ENCODE assay signal across 11 cellular contexts in genomic region chr2:59276033-59276432, GRCh38.
DNase-seq lines count a peak whose midpoint lies in the region; TF ChIP-seq lines count a peak whose summit lies in the region.
"Had no signal": no experiment of that assay in that cellular context is flagged by ENCODE, and none has a peak within 500 bp of the region (broad histone marks: within the 10 kb centered on the region; RNA-seq: fewer than 3 reads in every experiment).

No MANE protein-coding gene starts in this region.

- TF ChIP-seq CTCF in BJ (IDR thresholded peaks at IDR 0.05; ENCODE audit: insufficient read depth, low read depth, low read length) = peak; percentile 25; the same call in 1 of the 2 replicates
- TF ChIP-seq CTCF in GM13976 (IDR thresholded peaks at IDR 0.05; ENCODE audit: borderline replicate concordance, control extremely low read depth, extremely low read depth, insufficient read depth, missing control alignments) = peak; percentile 14
- peak; percentile 22; the same call in 1 of the 2 replicates for TF ChIP-seq CTCF in LNCaP clone FGC (IDR thresholded peaks at IDR 0.05; ENCODE audit: control insufficient read depth, extremely low read depth, insufficient read depth)

- H3K36me3 ChIP-seq in BJ (ENCODE audit: control insufficient read depth, insufficient read depth, low read length) = no peaks in the 10 kb centered on the region

- H3K4me3 ChIP-seq in BJ (ENCODE audit: low read depth, low read length) (no peak overlapping the region), LNCaP clone FGC (ENCODE audit: low read depth, low read length) (no peak overlapping the region)

- intact Hi-C loops in posterior cingulate gyrus (cut with DNase I) = no loop called here

- TF ChIP-seq POLR2A in erythroblast (IDR thresholded peaks at IDR 0.05; ENCODE audit: low read length) = no peak

- CTCF ChIA-PET in BJ (lab: Yijun Ruan, JAX) = interaction anchor here (0.6 kb wide), 1 partner anchor 8 kb away, joined by 3 read pairs; no protein-coding TSS in a partner anchor

- DNase-seq in BJ (ENCODE audit: low read depth) (no peak), GM13976 (ENCODE audit: low spot score) (no peak), LNCaP clone FGC (ENCODE audit: low read depth) (no peak), erythroblast (lab: John Stamatoyannopoulos, UW) (peak; percentile 14 to 50), posterior cingulate gyrus (no peak), foreskin melanocyte (no peak), RKO (ENCODE audit: low spot score) (no peak)
- DNase-seq in central memory CD4-positive, alpha-beta T cell = no peak
- DNase-seq: activated T-cell treated with anti-CD3 and anti-CD28 coated beads for 4 hours, DMS153, NCI-H510A treated with DMSO at 0.1 percent for 48 hours had no signal

- POLR2A ChIA-PET in BJ (lab: Charles Lee) = no interaction called here

- in situ Hi-C loops in GM13976 (cut with MboI; ENCODE audit: low sequenced_read_pairs, unreplicated experiment) = no loop called here

- H3K27me3 ChIP-seq in BJ (ENCODE audit: control insufficient read depth, insufficient read depth, low read length) = no peaks in the 10 kb centered on the region

Comparison
In these comparisons a context has a peak if more than half of its experiments do, and no peak if none do; other contexts are left out.
1. DNase-seq: peak in erythroblast (2 of 2); none in BJ (single experiment), GM13976 (single experiment), LNCaP clone FGC (single experiment), posterior cingulate gyrus (0 of 10), foreskin melanocyte (single experiment), RKO (single experiment) and central memory CD4-positive, alpha-beta T cell (single experiment).
2. Peak in every context shown above with its lines, with median percentiles within 50 percentile points of each other: CTCF ChIP-seq.